In genomic region chr18:43952398-43952797, GRCh38 we compare ENCODE assay signal across 22 cellular contexts.
DNase-seq lines count a peak whose midpoint lies in the region; ATAC-seq and TF ChIP-seq lines count a peak whose summit lies in the region.
"Had no signal": no experiment of that assay in that cellular context is flagged by ENCODE, and none has a peak within 500 bp of the region (broad histone marks: within the 10 kb centered on the region; RNA-seq: fewer than 3 reads in every experiment).

No MANE protein-coding gene starts in this region.

- H3K27me3 ChIP-seq in psoas muscle (ENCODE audit: insufficient read depth in 3 of 3, low read length in 2 of 3) (no peaks in the 10 kb centered on the region), Caco-2 (replicated peaks; ENCODE audit: control insufficient read depth, insufficient read depth, low read length) (no peaks in the 10 kb centered on the region)
- H3K27me3 ChIP-seq: BE2C; BLaER1 treated with 17β-estradiol and CSF1 and Interleukin-3, amounts not matched to agents 10 nM and 100 nM had no signal

- CTCF ChIA-PET in Caco-2 (lab: Charles Lee): no interaction called here

- no peaks in the 10 kb centered on the region for H3K36me3 Mint-ChIP-seq in Caco-2 (ENCODE audit: insufficient read depth, unreplicated experiment)
- H3K36me3 Mint-ChIP-seq: CD14-positive monocyte; CD8-positive, alpha-beta memory T cell had no signal

- WGBS in psoas muscle, 3 donors: 84 to 86% (median 85%) methylated on average over 3 of the region's 3 CpGs

- H3K27ac Mint-ChIP-seq in Caco-2 (ENCODE audit: unreplicated experiment): no peak overlapping the region
- H3K27ac Mint-ChIP-seq: CD14-positive monocyte; CD4-positive, alpha-beta T cell; CD8-positive, alpha-beta memory T cell; GM23338; H9 had no signal

- BruUV-seq in Caco-2 (replicated peaks; lab: Mats Ljungman, UMichigan): no TSS peak

- TF ChIP-seq CTCF in AG10803 (conservative IDR thresholded peaks at IDR 0.05; ENCODE audit: low read length): no peak
- TF ChIP-seq CTCF in fibroblast of villous mesenchyme (IDR thresholded peaks at IDR 0.05; ENCODE audit: insufficient read depth, low read depth, low read length): no peak
- TF ChIP-seq CTCF in psoas muscle (IDR thresholded peaks at IDR 0.05): no peak
- TF ChIP-seq CTCF in Caco-2 (IDR thresholded peaks at IDR 0.05; ENCODE audit: insufficient read depth in 1 of 2, low read depth in 1 of 2, low read length in 1 of 2, severe bottlenecking in 1 of 2, unreplicated experiment in 1 of 2): no peak

- DNase-seq in AG10803 (ENCODE audit: low read depth) (peak; percentile 2), fibroblast of gingiva (ENCODE audit: low read depth) (peak; percentile 58), fibroblast of villous mesenchyme (ENCODE audit: low read depth) (peak; percentile 16), psoas muscle (no peak), Caco-2 (no peak), amniotic stem cell (lab: John Stamatoyannopoulos, UW) (no peak)
- DNase-seq in activated CD4-positive, alpha-beta T cell treated with anti-CD3 and anti-CD28 coated beads, Interleukin-2, amount 50 U/mL, for 4 hours: no peak
- DNase-seq: 8988T; AML-193; BE2C; Calu3; CD4-positive, alpha-beta T cell; CD8-positive, alpha-beta memory T cell; DMS53; DMS79 treated with DMSO at 0.1 percent for 48 hours; GF-D8; H9 had no signal

- no peak for ATAC-seq in psoas muscle
- ATAC-seq: A549, GM23338, HCT116 had no signal

- H3K4me3 Mint-ChIP-seq in Caco-2 (ENCODE audit: unreplicated experiment): no peak overlapping the region
- H3K4me3 Mint-ChIP-seq: CD14-positive monocyte; CD4-positive, alpha-beta T cell; CD8-positive, alpha-beta memory T cell; GM23338; H9 had no signal

- H3K4me3 ChIP-seq in AG10803 (ENCODE audit: low read length): no peak overlapping the region
- H3K4me3 ChIP-seq in fibroblast of villous mesenchyme (ENCODE audit: low read depth, low read length): no peak overlapping the region
- H3K4me3 ChIP-seq in psoas muscle: no peak overlapping the region
- H3K4me3 ChIP-seq in Caco-2 (ENCODE audit: low read depth, low read length): no peak overlapping the region
- H3K4me3 ChIP-seq: A549; BLaER1 treated with 17β-estradiol and CSF1 and Interleukin-3, amounts not matched to agents 10 nM and 100 nM; GM23338 had no signal

- intact Hi-C loops in psoas muscle (cut with DNase I): no loop called here
- intact Hi-C loops in Caco-2 (cut with micrococcal nuclease; ENCODE audit: unreplicated experiment): no loop called here

- no peaks in the 10 kb centered on the region for H3K36me3 ChIP-seq in psoas muscle (ENCODE audit: insufficient read depth in 1 of 2, low read depth in 1 of 2)
- no peaks in the 10 kb centered on the region for H3K36me3 ChIP-seq in Caco-2 (ENCODE audit: control insufficient read depth, insufficient read depth, low read length)
- H3K36me3 ChIP-seq: BE2C; BLaER1 treated with 17β-estradiol and CSF1 and Interleukin-3, amounts not matched to agents 10 nM and 100 nM had no signal

- H3K9me3 Mint-ChIP-seq in Caco-2 (ENCODE audit: unreplicated experiment): no peaks in the 10 kb centered on the region
- H3K9me3 Mint-ChIP-seq: CD4-positive, alpha-beta T cell had no signal

- H3K9me3 ChIP-seq in psoas muscle (no peaks in the 10 kb centered on the region), Caco-2 (no peaks in the 10 kb centered on the region)
- H3K9me3 ChIP-seq: A549, BE2C had no signal

- H3K27me3 Mint-ChIP-seq in Caco-2 (ENCODE audit: insufficient read depth, unreplicated experiment): no peaks in the 10 kb centered on the region
- H3K27me3 Mint-ChIP-seq: CD4-positive, alpha-beta T cell; CD8-positive, alpha-beta memory T cell had no signal

- H3K4me1 ChIP-seq in psoas muscle (peaks cover 12% of the 10 kb centered on the region), Caco-2 (no peaks in the 10 kb centered on the region)
- H3K4me1 ChIP-seq: A549; BE2C; BLaER1 treated with 17β-estradiol and CSF1 and Interleukin-3, amounts not matched to agents 10 nM and 100 nM had no signal

- no peak overlapping the region for H3K27ac ChIP-seq in psoas muscle
- H3K27ac ChIP-seq: A549; BLaER1 treated with 17β-estradiol and CSF1 and Interleukin-3, amounts not matched to agents 10 nM and 100 nM had no signal

- POLR2A ChIA-PET in Caco-2 (lab: Charles Lee): no interaction called here

- H3K4me1 Mint-ChIP-seq in Caco-2 (ENCODE audit: low read depth, unreplicated experiment): no peaks in the 10 kb centered on the region
- H3K4me1 Mint-ChIP-seq: CD14-positive monocyte; CD8-positive, alpha-beta memory T cell; GM23338; H9 had no signal

Comparison
In these comparisons a context has a peak if more than half of its experiments do, and no peak if none do; other contexts are left out.
1. DNase-seq: peak in AG10803 (single experiment), fibroblast of gingiva (single experiment) and fibroblast of villous mesenchyme (single experiment); none in activated CD4-positive, alpha-beta T cell treated with anti-CD3 and anti-CD28 coated beads, Interleukin-2, amount 50 U/mL, for 4 hours (0 of 2), psoas muscle (0 of 2), Caco-2 (0 of 2) and amniotic stem cell (single experiment).